Comparison of ENCODE assay signal across 8 cellular contexts in the genomic region with DNA sequence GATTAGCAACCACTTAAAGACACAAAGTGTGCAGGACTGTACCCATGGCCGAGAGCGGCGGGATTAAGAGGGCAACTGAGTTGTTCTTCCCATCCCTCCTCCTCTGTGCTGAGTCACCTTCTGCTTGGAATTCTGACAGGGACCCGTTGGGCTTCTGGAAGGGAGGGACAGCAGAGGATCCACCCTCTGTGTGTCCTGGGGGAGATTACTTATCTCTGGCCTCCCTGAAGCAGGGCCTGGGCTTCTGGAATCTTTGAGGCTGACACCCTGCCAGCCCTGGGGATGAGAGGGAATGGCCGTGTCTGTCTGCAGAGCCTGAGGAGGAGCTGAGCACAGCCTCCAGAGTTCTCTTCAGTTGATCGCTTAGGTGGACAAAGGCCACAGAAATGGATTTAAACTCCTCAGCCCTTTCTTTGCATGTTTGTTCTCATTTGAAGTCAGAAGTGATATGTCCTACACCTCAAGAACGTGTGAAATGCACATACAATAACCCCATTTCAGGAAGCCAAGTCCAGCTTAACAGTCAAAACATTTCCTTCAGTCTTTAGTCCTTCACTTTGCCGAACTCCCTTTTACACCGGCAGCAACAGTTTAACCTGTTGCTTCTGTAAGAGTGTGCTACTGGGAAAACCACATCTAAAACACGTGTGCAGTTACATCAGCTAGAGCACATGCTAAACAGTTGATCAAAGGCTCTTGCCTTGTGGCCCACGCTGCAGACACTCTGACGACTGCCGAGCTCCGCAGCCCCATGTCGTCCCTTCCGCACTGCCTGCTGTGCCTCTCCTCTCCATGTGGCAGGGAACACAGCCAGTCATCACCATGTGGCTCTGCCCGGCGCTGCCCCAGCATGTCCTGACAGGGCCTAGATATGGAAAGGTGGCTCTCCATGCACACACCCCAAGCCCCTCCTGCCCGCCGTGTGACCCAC. TPM values are rescaled to one million over a fixed set of nuclear protein-coding genes. Genes with fewer than 3 reads are reported as not detected.
DNase-seq lines count a peak whose midpoint lies in the region; TF ChIP-seq lines count a peak whose summit lies in the region.

No MANE protein-coding gene starts in this region.

- TF ChIP-seq CTCF in brain microvascular endothelial cell (IDR thresholded peaks at IDR 0.05; ENCODE audit: low read depth, low read length, missing control alignments), result no peak

- no peaks in the 10 kb centered on the region for H3K9me3 Mint-ChIP-seq in activated naive CD8-positive, alpha-beta T cell (ENCODE audit: low read depth)

- H3K36me3 ChIP-seq in BLaER1 treated with 17β-estradiol and CSF1 and Interleukin-3, amounts not matched to agents 10 nM and 100 nM, result peaks cover 63 to 100% (median 98%) of the 10 kb centered on the region in 11 experiments
- H3K36me3 ChIP-seq in brain microvascular endothelial cell (replicated peaks) (no peaks in the 10 kb centered on the region), H7 (replicated peaks; ENCODE audit: control insufficient read depth, insufficient read depth, low read length) (no peaks in the 10 kb centered on the region)

- no peaks in the 10 kb centered on the region for H3K27me3 ChIP-seq in BLaER1 treated with 17β-estradiol and CSF1 and Interleukin-3, amounts not matched to agents 10 nM and 100 nM
- H3K27me3 ChIP-seq in brain microvascular endothelial cell (replicated peaks), result no peaks in the 10 kb centered on the region
- H3K27me3 ChIP-seq in H7 (ENCODE audit: control insufficient read depth, insufficient read depth, low read length), result no peaks in the 10 kb centered on the region

- peak overlapping the region; percentile 100 for H3K27ac Mint-ChIP-seq in activated naive CD8-positive, alpha-beta T cell

- peaks cover 46% of the 10 kb centered on the region for H3K36me3 Mint-ChIP-seq in activated naive CD8-positive, alpha-beta T cell

- H3K27me3 Mint-ChIP-seq in activated naive CD8-positive, alpha-beta T cell, result no peaks in the 10 kb centered on the region

- H3K9me3 ChIP-seq in BLaER1 treated with 17β-estradiol and CSF1 and Interleukin-3, amounts not matched to agents 10 nM and 100 nM (replicated peaks in 1 of 11), result peaks cover 0 to 7% (median 0%) of the 10 kb centered on the region in 11 experiments; a peak in 2 of 22 replicates

- no peak overlapping the region for H3K9ac ChIP-seq in BLaER1 treated with 17β-estradiol and CSF1 and Interleukin-3, amounts not matched to agents 10 nM and 100 nM

- H3K4me1 ChIP-seq in BLaER1 treated with 17β-estradiol and CSF1 and Interleukin-3, amounts not matched to agents 10 nM and 100 nM, result peaks cover 36 to 83% (median 64%) of the 10 kb centered on the region in 10 experiments

- H3K4me3 ChIP-seq in BLaER1 treated with 17β-estradiol and CSF1 and Interleukin-3, amounts not matched to agents 10 nM and 100 nM, result no peak overlapping the region
- no peak overlapping the region for H3K4me3 ChIP-seq in skin epidermis
- no peak overlapping the region for H3K4me3 ChIP-seq in brain microvascular endothelial cell (ENCODE audit: low read depth, low read length)
- H3K4me3 ChIP-seq in H7 (ENCODE audit: insufficient read depth, low read depth, low read length), result no peak overlapping the region

- H3K4me1 Mint-ChIP-seq in activated naive CD8-positive, alpha-beta T cell (ENCODE audit: low read depth), result peaks cover 98% of the 10 kb centered on the region

- peaks cover 0 to 42% (median 25%) of the 10 kb centered on the region in 11 experiments; a peak in 16 of 22 replicates for H4K20me1 ChIP-seq in BLaER1 treated with 17β-estradiol and CSF1 and Interleukin-3, amounts not matched to agents 10 nM and 100 nM

- in situ Hi-C loops in brain microvascular endothelial cell (cut with HindIII; ENCODE audit: low pct_ligation_motif_present, low sequenced_read_pairs), result no loop called here

- peak overlapping the region; percentile 78 for H3K4me3 Mint-ChIP-seq in activated naive CD8-positive, alpha-beta T cell

- H3K4me2 ChIP-seq in BLaER1 treated with 17β-estradiol and CSF1 and Interleukin-3, amounts not matched to agents 10 nM and 100 nM, result peak overlapping the region in 5 of 11 experiments; percentile 0 to 79 (median 17); a peak in 4 of 22 replicates

- H3K27ac ChIP-seq in BLaER1 treated with 17β-estradiol and CSF1 and Interleukin-3, amounts not matched to agents 10 nM and 100 nM, result peak overlapping the region in 10 of 11 experiments; percentile 1 to 51 (median 32); a peak in 14 of 22 replicates
- H3K27ac ChIP-seq in skin epidermis (peak overlapping the region in 14 of 21 experiments; percentile 14 to 92 (median 60)), brain microvascular endothelial cell (no peak overlapping the region)

- peak; percentile 66 for DNase-seq in activated CD4-positive, CD25-positive, alpha-beta regulatory T cell treated with anti-CD3 and anti-CD28 coated beads, Interleukin-2, amount 50 U/mL, for 16 hours (ENCODE audit: low read depth, low spot score)
- DNase-seq in brain microvascular endothelial cell, result no peak
- no peak for DNase-seq in H7
- no peak for DNase-seq in NCI-H345 treated with DMSO at 0.1 percent for 48 hours (lab: John Stamatoyannopoulos, UW; ENCODE audit: unreplicated experiment)
- no peak for DNase-seq in kidney tubule cell (ENCODE audit: low spot score)

RNA-seq across cellular contexts. Expression of a gene that starts 55.7 kb away (rescaled TPM):
- total RNA-seq in H7 (2014; rRNA removed; shearing (Covaris generic)), result 0.81 and 1.4 TPM in 2 replicates
